8 cellular contexts compared by ENCODE assay signal in genomic region chr10:96129387-96130325, GRCh38.
DNase-seq lines count a peak whose midpoint lies in the region; ATAC-seq lines count a peak whose summit lies in the region.

TSS of gene ZNF518A (plus strand) at chr10:96130297. CDS start at chr10:96156323, 26,026 bp downstream.

- ATAC-seq in GM18909 (IDR thresholded peaks at IDR 0.05; ENCODE audit: poor library complexity, unreplicated experiment) (peak; percentile 85), HG03159 (IDR thresholded peaks at IDR 0.05; ENCODE audit: unreplicated experiment) (peak; percentile 70)

- DNase-seq in AG08396 (ENCODE audit: low spot score) (peak; percentile 87), NCI-H2227 treated with DMSO at 0.1 percent for 48 hours (lab: John Stamatoyannopoulos, UW) (peak; percentile 93), islet precursor cell (peak; percentile 97)
- DNase-seq in activated CD4-positive, CD25-positive, alpha-beta regulatory T cell treated with anti-CD3 and anti-CD28 coated beads, Interleukin-2, amount 50 U/mL, for 16 hours (ENCODE audit: low read depth, low spot score): peak; percentile 75
- peak; percentile 92 for DNase-seq in central memory CD4-positive, alpha-beta T cell
- DNase-seq in stimulated activated CD4-positive, alpha-beta T cell treated with anti-CD3 and anti-CD28 coated beads, Interleukin-12 subunit alpha, Interleukin-12 subunit beta, amount 100 ng/mL, for 4 hours: peak; percentile 81

Comparison
In these comparisons a context has a peak if more than half of its experiments do, and no peak if none do; other contexts are left out.
1. Peak in every context shown above with its lines: DNase-seq and ATAC-seq.